In genomic region chr3:197001972-197002700, GRCh38 we compare ENCODE assay signal across 7 cellular contexts. TPM values are rescaled to one million over a fixed set of nuclear protein-coding genes. Genes with fewer than 3 reads are reported as not detected.
DNase-seq lines count a peak whose midpoint lies in the region; ATAC-seq, FAIRE-seq and TF ChIP-seq lines count a peak whose summit lies in the region.

No MANE protein-coding gene starts in this region.

- no peaks in the 10 kb centered on the region for H3K79me2 ChIP-seq in GM12878 (ENCODE audit: control insufficient read depth, insufficient read depth, low read length)

- CTCF ChIA-PET in GM12878 (lab: Yijun Ruan, JAX): interaction anchor here (0.6 to 6.2 kb wide), 7 partner anchors 21 to 255 kb away, joined by 3 to 45 read pairs (median 11); partner anchors contain the start of gene MELTF

- DNase-seq in GM12878 (ENCODE audit: low read depth, low spot score) (no peak), kidney (peak; percentile 84), substantia nigra (lab: John Stamatoyannopoulos, UW) (peak in 7 of 49 donors; percentile 32 to 85 (median 47)), NCI-H524 (lab: John Stamatoyannopoulos, UW) (no peak)
- no peak for DNase-seq in stimulated activated CD4-positive, alpha-beta T cell treated with anti-CD3 and anti-CD28 coated beads, Interleukin-12 subunit alpha, Interleukin-12 subunit beta, amount 100 ng/mL, for 4 hours

- BruUV-seq in GM12878 (replicated peaks; lab: Mats Ljungman, UMichigan): TSS peak; percentile 89

- H3K36me3 ChIP-seq in GM12878 (ENCODE audit: control insufficient read depth in 2 of 2, insufficient read depth in 2 of 2, low read length in 1 of 2): no peaks in the 10 kb centered on the region
- H3K36me3 ChIP-seq in kidney (ENCODE audit: control insufficient read depth in 1 of 2, insufficient read depth in 2 of 2, low read length in 2 of 2): no peaks in the 10 kb centered on the region

- ATAC-seq in GM19397 (IDR thresholded peaks at IDR 0.05; ENCODE audit: unreplicated experiment): peak; percentile 6
- ATAC-seq in HG03571 (IDR thresholded peaks at IDR 0.05; ENCODE audit: unreplicated experiment): peak; percentile 20
- peak; percentile 40 for ATAC-seq in GM12878

- in situ Hi-C loops in GM12878 (cut with MboI): no loop called here

- H3K4me2 ChIP-seq in GM12878 (ENCODE audit: control insufficient read depth, insufficient read depth): peak overlapping the region; percentile 86

- FAIRE-seq in GM12878 (lab: Jason Lieb, UNC) (no peak), kidney (lab: Jason Lieb, UNC) (no peak)

- SMC1A ChIA-PET in GM12878 (lab: Charles Lee; ENCODE audit: uncharacterized antibody, unreplicated experiment): interaction anchor here (0.6 to 4.6 kb wide), 5 partner anchors 11 to 185 kb away, joined by 3 to 33 read pairs (median 5); partner anchors contain the start of gene MELTF

- peak overlapping the region; percentile 79 for H3K9ac ChIP-seq in GM12878 (ENCODE audit: control insufficient read depth, insufficient read depth, low read length)
- H3K9ac ChIP-seq in kidney (ENCODE audit: low read length in 2 of 2): peak overlapping the region in 1 of 2 donors; percentile 40

- no peaks in the 10 kb centered on the region for H4K20me1 ChIP-seq in GM12878 (ENCODE audit: control insufficient read depth, insufficient read depth)

- POLR2A ChIA-PET in GM12878 (lab: Charles Lee): interaction anchor here (1.0 to 2.9 kb wide), 3 partner anchors 21 to 28 kb away, joined by 3 to 13 read pairs (median 8); no protein-coding TSS in a partner anchor

- no peak for TF ChIP-seq EP300 in GM12878 (IDR thresholded peaks at IDR 0.05; ENCODE audit: borderline replicate concordance in 1 of 2, control insufficient read depth in 1 of 2, low read depth in 2 of 2, low read length in 2 of 2)

- no peaks in the 10 kb centered on the region for H3K27me3 ChIP-seq in GM12878 (replicated peaks in 1 of 2; ENCODE audit: control insufficient read depth in 2 of 2, insufficient read depth in 2 of 2, low read length in 1 of 2)

- RAD21 ChIA-PET in GM12878 (lab: Charles Lee; ENCODE audit: unreplicated experiment): interaction anchor here (1.0 to 4.3 kb wide), 7 partner anchors 19 to 187 kb away, joined by 3 to 48 read pairs (median 5); partner anchors contain the start of gene MELTF

- H3K4me3 ChIP-seq in GM12878 (peak overlapping the region; percentile 71), kidney (ENCODE audit: low read length in 2 of 2) (peak overlapping the region in 1 of 2 donors; percentile 59)

- no peak for TF ChIP-seq POLR2A in GM12878 (IDR thresholded peaks at IDR 0.05; ENCODE audit: low read depth, low read length)

- H2AFZ ChIP-seq in GM12878 (ENCODE audit: control insufficient read depth, low read depth, low read length): peak overlapping the region; percentile 80

- no peak for TF ChIP-seq RAD21 in GM12878 (IDR thresholded peaks at IDR 0.05; ENCODE audit: insufficient read depth, low read depth, low read length)

- 26% methylated on average over 47 of the region's 55 CpGs for WGBS in GM12878 (ENCODE audit: insufficient coverage, insufficient replicate concordance, low lambda C conversion rate, missing lambda C conversion rate)

- H3K9me3 ChIP-seq in GM12878 (replicated peaks; ENCODE audit: control insufficient read depth, insufficient read depth, low read length) (no peaks in the 10 kb centered on the region; the same call in 2 of the 3 replicates), kidney (ENCODE audit: control insufficient read depth in 1 of 2, low read length in 2 of 2) (no peaks in the 10 kb centered on the region)

- H3K27ac ChIP-seq in GM12878 (ENCODE audit: control insufficient read depth, insufficient read depth) (peak overlapping the region; percentile 70), kidney (ENCODE audit: low read depth in 2 of 2, low read length in 2 of 2) (peak overlapping the region; percentile 32 to 60), substantia nigra (ENCODE audit: low read depth, low read length, poor library complexity, severe bottlenecking) (peak overlapping the region; percentile 51)

- no peak for TF ChIP-seq CTCF in GM12878 (IDR thresholded peaks at IDR 0.05 in 2 of 3, conservative IDR thresholded peaks at IDR 0.05 in 1 of 3; ENCODE audit: control insufficient read depth in 2 of 3, extremely low read depth in 1 of 3, insufficient read depth in 1 of 3, low read depth in 3 of 3, low read length in 3 of 3)
- no peak for TF ChIP-seq CTCF in kidney (IDR thresholded peaks at IDR 0.05; ENCODE audit: borderline replicate concordance, extremely low read depth, insufficient read depth)

- peaks cover 9% of the 10 kb centered on the region for H3K4me1 ChIP-seq in GM12878 (ENCODE audit: control insufficient read depth, insufficient read depth, low read length)
- peaks cover 0 to 3% of the 10 kb centered on the region in 2 donors for H3K4me1 ChIP-seq in kidney (ENCODE audit: control insufficient read depth in 1 of 2, insufficient read depth in 1 of 2, low read depth in 1 of 2, low read length in 2 of 2)

- intact Hi-C loops in GM12878 (cut with micrococcal nuclease; ENCODE audit: unreplicated experiment): loop anchor here (1.0 kb wide), 1 partner anchor 185 kb away; no protein-coding TSS in a partner anchor
- intact Hi-C loops in kidney (cut with DNase I): no loop called here

TF ChIP-seq in GM12878, 131 proteins besides CTCF, POLR2A, EP300 and RAD21 (continues in another document):
- TF ChIP-seq YY1 (IDR thresholded peaks at IDR 0.05; ENCODE audit: low read depth, low read length) (peak; percentile 7; the same call in 1 of the 2 replicates), JUNB (IDR thresholded peaks at IDR 0.05) (no peak), MAX (IDR thresholded peaks at IDR 0.05; ENCODE audit: low read depth, low read length) (no peak)

RNA-seq across cellular contexts. Expression of gene MELTF, which starts 27.5 kb away (rescaled TPM):
- total RNA-seq in GM12878 (2013; cell fraction: nucleolus; rRNA removed): 140 and 164 TPM in 2 replicates
- total RNA-seq in GM12878 (2014; rRNA removed): 23.8 and 26.9 TPM in 2 replicates
- total RNA-seq in GM12878 (2014; rRNA removed; fragmentation: Illumina TruSeq; extraction: Trizol): 13.9 and 14.1 TPM in 2 replicates
- total RNA-seq in GM12878 (2021): 44.3 and 49.1 TPM in 2 replicates
- 23.1 TPM for polyA plus RNA-seq in GM12878 (2011; ENCODE audit: low read depth)
- polyA plus RNA-seq in GM12878 (2011; rRNA removed): 4.0 and 6.7 TPM in 2 replicates
- polyA plus RNA-seq in GM12878 (2011; cell fraction: cytosol; rRNA removed): 6.0 and 9.0 TPM in 2 replicates
- 47.3 and 52.4 TPM in 2 replicates for polyA plus RNA-seq in GM12878 (2011; cell fraction: nucleus; rRNA removed)
- 17.8 and 24.6 TPM in 2 replicates for polyA plus RNA-seq in GM12878 (2012)
- polyA plus RNA-seq in GM12878 (2014; fragmentation: Illumina TruSeq; extraction: Trizol): 5.0 and 10.4 TPM in 2 replicates
- 1 to 10 TPM in 1 of 2 experiments, under 1 TPM in 1; 0.55 to 1.3 TPM for polyA plus RNA-seq in GM12878 (2014; fragmentation: Nextera tagmentation; extraction: Ambion mirVana)
- polyA plus RNA-seq in GM12878 (2014; rRNA removed): 31.8 and 40.1 TPM in 2 replicates
- polyA plus RNA-seq in GM12878 (2016; fragmentation: Nextera tagmentation; extraction: Ambion mirVana): 10 to 100 TPM in 1 of 2 experiments, 1 to 10 TPM in 1; 9.4 to 11.8 TPM
- polyA minus RNA-seq in GM12878 (2011; rRNA and poly(A)+ RNA removed): 7.5 and 12.0 TPM in 2 replicates
- polyA minus RNA-seq in GM12878 (2011; cell fraction: cytosol; rRNA and poly(A)+ RNA removed): 5.2 and 6.5 TPM in 2 replicates
- 13.3 and 24.5 TPM in 2 replicates for polyA minus RNA-seq in GM12878 (2011; cell fraction: nucleus; rRNA and poly(A)+ RNA removed)
- 8.7 TPM for total RNA-seq in kidney
- polyA plus RNA-seq in kidney (ENCODE audit: insufficient read depth, low read depth, low replicate concordance): 6.1 TPM

RNA-seq across cellular contexts. Expression of gene PIGZ, which starts 33.5 kb away (rescaled TPM):
- total RNA-seq in GM12878 (2013; cell fraction: nucleolus; rRNA removed): 5.9 and 7.0 TPM in 2 replicates
- 0.54 and 0.85 TPM in 2 replicates for total RNA-seq in GM12878 (2014; rRNA removed)
- total RNA-seq in GM12878 (2014; rRNA removed; fragmentation: Illumina TruSeq; extraction: Trizol): 0.31 and 0.69 TPM in 2 replicates
- 0.90 and 1.2 TPM in 2 replicates for total RNA-seq in GM12878 (2021)
- 1.5 TPM for polyA plus RNA-seq in GM12878 (2011; ENCODE audit: low read depth)
- polyA plus RNA-seq in GM12878 (2011; rRNA removed): 0.29 and 0.42 TPM in 2 replicates
- 0.32 and 0.45 TPM in 2 replicates for polyA plus RNA-seq in GM12878 (2011; cell fraction: cytosol; rRNA removed)
- polyA plus RNA-seq in GM12878 (2011; cell fraction: nucleus; rRNA removed): 0.69 and 1.4 TPM in 2 replicates
- polyA plus RNA-seq in GM12878 (2012): 2.7 and 3.0 TPM in 2 replicates
- polyA plus RNA-seq in GM12878 (2014; fragmentation: Illumina TruSeq; extraction: Trizol): 0.44 and 0.88 TPM in 2 replicates
- under 1 TPM; 0.06 to 0.42 TPM for polyA plus RNA-seq in GM12878 (2014; fragmentation: Nextera tagmentation; extraction: Ambion mirVana)
- 1.1 TPM in 2 replicates for polyA plus RNA-seq in GM12878 (2014; rRNA removed)
- polyA plus RNA-seq in GM12878 (2016; fragmentation: Nextera tagmentation; extraction: Ambion mirVana): under 1 TPM; 0.44 to 1.00 TPM
- 0.10 and 0.29 TPM in 2 replicates for polyA minus RNA-seq in GM12878 (2011; rRNA and poly(A)+ RNA removed)
- 0.42 TPM in 1 of 2 replicates, not detected in the other for polyA minus RNA-seq in GM12878 (2011; cell fraction: cytosol; rRNA and poly(A)+ RNA removed)
- 0.12 and 0.19 TPM in 2 replicates for polyA minus RNA-seq in GM12878 (2011; cell fraction: nucleus; rRNA and poly(A)+ RNA removed)
- 3.5 TPM for total RNA-seq in kidney
- polyA plus RNA-seq in kidney (ENCODE audit: insufficient read depth, low read depth, low replicate concordance): 1.4 TPM

RNA-seq across cellular contexts. Expression of gene NCBP2, which starts 59.8 kb away (rescaled TPM):
- 85.5 and 95.3 TPM in 2 replicates for total RNA-seq in GM12878 (2013; cell fraction: nucleolus; rRNA removed)
- 59.6 and 66.0 TPM in 2 replicates for total RNA-seq in GM12878 (2014; rRNA removed)
- total RNA-seq in GM12878 (2014; rRNA removed; fragmentation: Illumina TruSeq; extraction: Trizol): 80.1 and 81.4 TPM in 2 replicates
- total RNA-seq in GM12878 (2021): 70.5 and 75.8 TPM in 2 replicates
- polyA plus RNA-seq in GM12878 (2011; ENCODE audit: low read depth): 75.2 TPM
- polyA plus RNA-seq in GM12878 (2011; rRNA removed): 111 and 136 TPM in 2 replicates
- 59.4 and 61.2 TPM in 2 replicates for polyA plus RNA-seq in GM12878 (2011; cell fraction: cytosol; rRNA removed)
- 56.3 and 67.5 TPM in 2 replicates for polyA plus RNA-seq in GM12878 (2011; cell fraction: nucleus; rRNA removed)
- 87.9 and 97.2 TPM in 2 replicates for polyA plus RNA-seq in GM12878 (2012)
- 108 and 117 TPM in 2 replicates for polyA plus RNA-seq in GM12878 (2014; fragmentation: Illumina TruSeq; extraction: Trizol)
- 10 to 100 TPM; 66.6 to 94.1 TPM for polyA plus RNA-seq in GM12878 (2014; fragmentation: Nextera tagmentation; extraction: Ambion mirVana)
- 92.0 and 98.7 TPM in 2 replicates for polyA plus RNA-seq in GM12878 (2014; rRNA removed)
- polyA plus RNA-seq in GM12878 (2016; fragmentation: Nextera tagmentation; extraction: Ambion mirVana): 100 to 1,000 TPM; 128 to 136 TPM
- polyA minus RNA-seq in GM12878 (2011; rRNA and poly(A)+ RNA removed): 36.1 and 58.9 TPM in 2 replicates
- polyA minus RNA-seq in GM12878 (2011; cell fraction: cytosol; rRNA and poly(A)+ RNA removed): 19.6 and 20.0 TPM in 2 replicates
- 25.4 and 29.8 TPM in 2 replicates for polyA minus RNA-seq in GM12878 (2011; cell fraction: nucleus; rRNA and poly(A)+ RNA removed)
- total RNA-seq in kidney: 59.9 TPM
- 46.1 TPM for polyA plus RNA-seq in kidney (ENCODE audit: insufficient read depth, low read depth, low replicate concordance)
